In the genomic region with DNA sequence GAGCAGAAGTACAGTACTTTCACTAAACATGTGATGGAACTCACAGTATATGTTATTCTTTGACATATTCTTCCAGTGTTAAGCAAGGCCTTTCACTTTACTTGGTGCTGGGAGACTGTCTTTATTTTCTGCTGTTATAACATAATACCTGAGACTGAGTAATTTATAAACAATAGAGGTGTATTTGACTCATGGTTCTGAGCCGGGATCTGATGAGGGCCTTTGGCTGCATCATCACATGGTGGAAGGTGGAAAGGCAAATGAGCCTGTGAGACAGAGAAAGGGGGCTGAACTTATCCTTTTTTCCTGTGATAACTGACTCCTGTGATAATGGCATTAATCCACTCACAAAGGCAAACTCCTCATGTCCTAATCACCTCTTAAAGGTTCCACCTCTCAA, we compare ENCODE assay signal across 8 cellular contexts. TPM values are rescaled to one million over a fixed set of nuclear protein-coding genes. Genes with fewer than 3 reads are reported as not detected.
A peak's percentile ranks its signal among the peaks of the same experiment; 100 is the strongest.
DNase-seq lines count a peak whose midpoint lies in the region; TF ChIP-seq lines count a peak whose summit lies in the region.

No MANE protein-coding gene starts in this region.

- peaks cover 32% of the 10 kb centered on the region for H3K4me1 Mint-ChIP-seq in Calu3 (ENCODE audit: low read depth, unreplicated experiment)
- peaks cover 16% of the 10 kb centered on the region for H3K4me1 Mint-ChIP-seq in endodermal cell

- H3K27me3 Mint-ChIP-seq in Calu3 (ENCODE audit: unreplicated experiment): no peaks in the 10 kb centered on the region
- no peaks in the 10 kb centered on the region for H3K27me3 Mint-ChIP-seq in endodermal cell (ENCODE audit: insufficient read depth)

- CTCF ChIA-PET in Calu3 (lab: Charles Lee): interaction anchor here (1.5 kb wide), 1 partner anchor 177 kb away, joined by 4 read pairs; no protein-coding TSS in a partner anchor

- WGBS in endodermal cell (ENCODE audit: insufficient coverage in 1 of 2, insufficient read length in 1 of 2), 2 experiments: 79% methylated on average over 1 of the region's 1 CpG; no CpG with 5 or more reads in 1 of the 2 experiments

- H3K4me2 ChIP-seq in OCI-LY3 (ENCODE audit: low read length) (peak overlapping the region; percentile 84), osteoblast (ENCODE audit: insufficient read depth, low read length) (peak overlapping the region; percentile 99)

- H3K4me3 Mint-ChIP-seq in Calu3 (ENCODE audit: low read depth, unreplicated experiment) (peak overlapping the region; percentile 99), endodermal cell (peak overlapping the region; percentile 94)

- H3K27ac Mint-ChIP-seq in Calu3 (ENCODE audit: unreplicated experiment) (no peak overlapping the region), endodermal cell (no peak overlapping the region)

- H3K36me3 Mint-ChIP-seq in Calu3 (ENCODE audit: insufficient read depth, unreplicated experiment): peaks cover 25% of the 10 kb centered on the region
- H3K36me3 Mint-ChIP-seq in endodermal cell (ENCODE audit: low read depth): peaks cover 13% of the 10 kb centered on the region

- H3K4me3 ChIP-seq in OCI-LY3 (ENCODE audit: low read length) (peak overlapping the region; percentile 96), endodermal cell (ENCODE audit: low read length) (peak overlapping the region; percentile 93), osteoblast (ENCODE audit: insufficient read depth, low read length) (peak overlapping the region; percentile 100)

- BruUV-seq in Calu3 (replicated peaks; lab: Mats Ljungman, UMichigan): no TSS peak

- H4K20me1 ChIP-seq in OCI-LY3 (ENCODE audit: insufficient read depth, low read length): no peaks in the 10 kb centered on the region
- H4K20me1 ChIP-seq in osteoblast (ENCODE audit: insufficient read depth, low read length): peaks cover 4% of the 10 kb centered on the region

- no peak overlapping the region for H3K9ac ChIP-seq in OCI-LY3 (ENCODE audit: low read length)
- peak overlapping the region; percentile 99 for H3K9ac ChIP-seq in endodermal cell (ENCODE audit: extremely low read depth, low read length, poor library complexity, severe bottlenecking)

- H3K27ac ChIP-seq in OCI-LY3 (ENCODE audit: low read length): no peak overlapping the region
- no peak overlapping the region for H3K27ac ChIP-seq in endodermal cell (ENCODE audit: low read depth, low read length)
- H3K27ac ChIP-seq in osteoblast (ENCODE audit: low read depth, low read length): peak overlapping the region; percentile 100

- no peaks in the 10 kb centered on the region for H3K36me3 ChIP-seq in OCI-LY3 (replicated peaks; ENCODE audit: low read depth, low read length)
- peaks cover 19% of the 10 kb centered on the region for H3K36me3 ChIP-seq in endodermal cell (ENCODE audit: control insufficient read depth, insufficient read depth, low read length)
- H3K36me3 ChIP-seq in osteoblast (ENCODE audit: insufficient read depth, low read length): peaks cover 4% of the 10 kb centered on the region

- DNase-seq in Calu3 (no peak), endodermal cell (no peak), osteoblast (ENCODE audit: insufficient read length, low spot score, missing footprints) (no peak), GM13977 (ENCODE audit: low spot score) (no peak), SHP77 (lab: John Stamatoyannopoulos, UW) (no peak), NCI-H2171 (lab: John Stamatoyannopoulos, UW) (no peak)
- no peak for DNase-seq in stimulated activated CD8-positive, alpha-beta memory T cell treated with anti-CD3 and anti-CD28 coated beads, Interleukin-4, amount 100 ng/mL, for 48 hours

- in situ Hi-C loops in GM13977 (cut with MboI; ENCODE audit: low pct_unique_long_range_greater_than_20kb, low sequenced_read_pairs, unreplicated experiment): no loop called here

- H3K79me2 ChIP-seq in OCI-LY3 (ENCODE audit: low read length): peaks cover 70% of the 10 kb centered on the region
- peaks cover 59% of the 10 kb centered on the region for H3K79me2 ChIP-seq in osteoblast (ENCODE audit: insufficient read depth, low read length)

- no peaks in the 10 kb centered on the region for H3K27me3 ChIP-seq in OCI-LY3 (ENCODE audit: low read depth, low read length)
- no peaks in the 10 kb centered on the region for H3K27me3 ChIP-seq in endodermal cell (ENCODE audit: control insufficient read depth, insufficient read depth, low read length, poor library complexity, severe bottlenecking)
- H3K27me3 ChIP-seq in osteoblast (ENCODE audit: insufficient read depth, low read length): no peaks in the 10 kb centered on the region

- H3K9me3 Mint-ChIP-seq in Calu3 (ENCODE audit: low read depth, unreplicated experiment) (no peaks in the 10 kb centered on the region), endodermal cell (no peaks in the 10 kb centered on the region)

- TF ChIP-seq CTCF in Calu3 (IDR thresholded peaks at IDR 0.05; ENCODE audit: unreplicated experiment) (no peak), OCI-LY3 (IDR thresholded peaks at IDR 0.05; ENCODE audit: low read depth, low read length) (no peak), endodermal cell (conservative IDR thresholded peaks at IDR 0.05) (no peak), osteoblast (IDR thresholded peaks at IDR 0.05; ENCODE audit: extremely low read depth, low read depth, low read length) (no peak), GM13977 (IDR thresholded peaks at IDR 0.05; ENCODE audit: extremely low read depth, insufficient read depth, missing control alignments) (no peak)

- H2AFZ ChIP-seq in OCI-LY3 (ENCODE audit: low read depth, low read length) (no peak overlapping the region), osteoblast (ENCODE audit: low read length) (peak overlapping the region; percentile 97)

- H3K4me1 ChIP-seq in OCI-LY3 (ENCODE audit: low read length) (peaks cover 13% of the 10 kb centered on the region), endodermal cell (ENCODE audit: control insufficient read depth, insufficient read depth, low read length) (no peaks in the 10 kb centered on the region), osteoblast (ENCODE audit: insufficient read depth, low read length) (peaks cover 19% of the 10 kb centered on the region)

- H3K9me3 ChIP-seq in OCI-LY3 (ENCODE audit: insufficient read depth, low read length) (no peaks in the 10 kb centered on the region), endodermal cell (ENCODE audit: control insufficient read depth, low read length) (no peaks in the 10 kb centered on the region), osteoblast (ENCODE audit: low read depth, low read length) (no peaks in the 10 kb centered on the region)

- intact Hi-C loops in Calu3 (cut with micrococcal nuclease; ENCODE audit: unreplicated experiment): no loop called here

RNA-seq across cellular contexts. Expression of a gene that starts 1.4 kb away (rescaled TPM):
- total RNA-seq in Calu3 (2022) (39.1 and 47.8 TPM in 2 replicates), endodermal cell (10 to 100 TPM; 36.3 to 38.6 TPM), osteoblast (34.5 and 34.7 TPM in 2 replicates)
- 30.9 TPM for polyA plus RNA-seq in endodermal cell (2013, experiment 1 of 2)
- 29.0 TPM for polyA plus RNA-seq in endodermal cell (2013, experiment 2 of 2)

RNA-seq across cellular contexts. Expression of a gene that starts 38.7 kb away (rescaled TPM):
- total RNA-seq in Calu3 (2022) (112 and 113 TPM in 2 replicates), endodermal cell (under 1 TPM in 1 of 2 donors, not detected in 1; 0.22 TPM), osteoblast (0.29 and 2.9 TPM in 2 replicates)
- polyA plus RNA-seq in endodermal cell (2013, experiment 1 of 2): not detected
- polyA plus RNA-seq in endodermal cell (2013, experiment 2 of 2): not detected

RNA-seq across cellular contexts. Expression of a gene that starts 57.5 kb away (rescaled TPM):
- total RNA-seq in Calu3 (2022) (77.1 and 80.3 TPM in 2 replicates), endodermal cell (10 to 100 TPM; 41.2 to 46.5 TPM), osteoblast (41.3 and 56.3 TPM in 2 replicates)
- polyA plus RNA-seq in endodermal cell (2013, experiment 1 of 2): 43.3 TPM
- polyA plus RNA-seq in endodermal cell (2013, experiment 2 of 2): 46.1 TPM

Comparison
In these comparisons a context has a peak if more than half of its experiments do, and no peak if none do; other contexts are left out.
1. RNA of a gene that starts 38.7 kb away (total RNA-seq): 112 to 113 TPM in Calu3; 0.29 to 2.9 TPM in osteoblast and 0.22 TPM in endodermal cell; every median in the first group is over 10 times any median in the second.
2. Peak in every context shown above with its lines, with median percentiles within 50 percentile points of each other: H3K4me3 ChIP-seq.